ENCODE assay signal across 15 cellular contexts in the genomic region with DNA sequence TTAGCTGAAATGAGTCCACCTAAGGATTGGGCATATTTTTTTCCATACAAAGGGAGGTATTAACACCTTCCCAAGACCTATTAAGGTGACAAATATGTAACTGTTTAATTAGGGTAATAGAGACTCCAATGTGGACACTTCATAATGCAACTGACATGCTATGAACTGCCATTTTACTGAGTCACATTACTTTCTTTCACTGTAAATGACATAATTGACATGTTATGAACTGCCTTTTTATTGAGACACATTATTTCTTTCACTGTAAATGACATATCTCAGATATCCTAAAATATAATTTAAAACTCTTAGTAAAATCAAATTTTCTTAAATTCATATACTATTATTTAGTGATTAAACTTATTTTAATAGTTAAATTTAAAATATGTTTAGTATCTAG.
DNase-seq lines count a peak whose midpoint lies in the region; ATAC-seq, FAIRE-seq and TF ChIP-seq lines count a peak whose summit lies in the region.
"Had no signal": no experiment of that assay in that cellular context is flagged by ENCODE, and none has a peak within 500 bp of the region (broad histone marks: within the 10 kb centered on the region; RNA-seq: fewer than 3 reads in every experiment).

No MANE protein-coding gene starts in this region.

- intact Hi-C loops in heart left ventricle (cut with DNase I), result no loop called here

- peak; percentile 83 for TF ChIP-seq EP300 in neural cell (conservative IDR thresholded peaks at IDR 0.05; ENCODE audit: poor library complexity, severe bottlenecking)

- no peak overlapping the region for H3K4me3 ChIP-seq in neural cell (ENCODE audit: low read length)
- no peak overlapping the region for H3K4me3 ChIP-seq in heart left ventricle
- H3K4me3 ChIP-seq: HAP-1 had no signal

- H4K20me1 ChIP-seq in neural cell (ENCODE audit: insufficient read depth), result no peaks in the 10 kb centered on the region

- no peak for TF ChIP-seq POLR2A in heart left ventricle (IDR thresholded peaks at IDR 0.05)

- H3K4me1 ChIP-seq in heart left ventricle, result no peaks in the 10 kb centered on the region
- H3K4me1 ChIP-seq: HAP-1 had no signal

- no peak overlapping the region for H3K9ac ChIP-seq in neural cell (ENCODE audit: low read length)

- FAIRE-seq in G401.6 (lab: Jason Lieb, UNC) (peak; percentile 15), endometrium (lab: Jason Lieb, UNC) (peak; percentile 35)
- FAIRE-seq: GM19239, H1 had no signal

- ATAC-seq in heart left ventricle, result no peak
- ATAC-seq: CD8-positive, alpha-beta T cell had no signal

- no peak overlapping the region for H2AFZ ChIP-seq in neural cell (ENCODE audit: low read depth, low read length)

- no peaks in the 10 kb centered on the region for H3K9me2 ChIP-seq in neural cell (ENCODE audit: insufficient read depth, low read length)

- TF ChIP-seq CTCF in neural cell (IDR thresholded peaks at IDR 0.05; ENCODE audit: poor library complexity, severe bottlenecking) (no peak), heart left ventricle (IDR thresholded peaks at IDR 0.05) (no peak)

- H3F3A ChIP-seq in neural cell (ENCODE audit: insufficient read depth, low read length, poor library complexity, severe bottlenecking), result no peaks in the 10 kb centered on the region

- H3K9me3 ChIP-seq in neural cell (ENCODE audit: low read length) (no peaks in the 10 kb centered on the region), heart left ventricle (no peaks in the 10 kb centered on the region)
- H3K9me3 ChIP-seq: HAP-1 had no signal

- DNase-seq in NCI-H146 (lab: John Stamatoyannopoulos, UW) (peak; percentile 0), heart left ventricle (no peak), dermis blood vessel endothelial cell (no peak)
- DNase-seq: CD8-positive, alpha-beta T cell; COR-L47; DND-41; GF-D8; HFFc6 had no signal

- H3K27me3 ChIP-seq in neural cell (ENCODE audit: insufficient read depth, low read depth, low read length) (no peaks in the 10 kb centered on the region), heart left ventricle (no peaks in the 10 kb centered on the region)

- H3K27ac ChIP-seq in neural cell (ENCODE audit: low read length) (no peak overlapping the region), heart left ventricle (no peak overlapping the region)
- H3K27ac ChIP-seq: HL-60 had no signal

- no peaks in the 10 kb centered on the region for H3K79me2 ChIP-seq in neural cell (replicated peaks; ENCODE audit: insufficient read depth, low read length)

- H3K36me3 ChIP-seq in neural cell (ENCODE audit: insufficient read depth, low read length) (no peaks in the 10 kb centered on the region), heart left ventricle (no peaks in the 10 kb centered on the region)
- H3K36me3 ChIP-seq: HAP-1 had no signal

- H3K4me2 ChIP-seq in neural cell (ENCODE audit: low read length), result no peak overlapping the region

- TF ChIP-seq RAD21 in neural cell (conservative IDR thresholded peaks at IDR 0.05), result no peak

TF ChIP-seq in neural cell, 6 proteins besides CTCF, POLR2A, EP300 and RAD21:
- TF ChIP-seq MXI1 (conservative IDR thresholded peaks at IDR 0.05; ENCODE audit: poor library complexity, severe bottlenecking) (no peak), POLR2AphosphoS5 (IDR thresholded peaks at IDR 0.05) (peak; percentile 57), SMC3 (conservative IDR thresholded peaks at IDR 0.05; ENCODE audit: poor library complexity) (no peak), TAF1 (IDR thresholded peaks at IDR 0.05; ENCODE audit: low read depth) (no peak), EZH2 (IDR thresholded peaks at IDR 0.05; ENCODE audit: borderline replicate concordance, insufficient read depth, low read length, poor library complexity, severe bottlenecking) (no peak)
- TF ChIP-seq, protein P1, sequence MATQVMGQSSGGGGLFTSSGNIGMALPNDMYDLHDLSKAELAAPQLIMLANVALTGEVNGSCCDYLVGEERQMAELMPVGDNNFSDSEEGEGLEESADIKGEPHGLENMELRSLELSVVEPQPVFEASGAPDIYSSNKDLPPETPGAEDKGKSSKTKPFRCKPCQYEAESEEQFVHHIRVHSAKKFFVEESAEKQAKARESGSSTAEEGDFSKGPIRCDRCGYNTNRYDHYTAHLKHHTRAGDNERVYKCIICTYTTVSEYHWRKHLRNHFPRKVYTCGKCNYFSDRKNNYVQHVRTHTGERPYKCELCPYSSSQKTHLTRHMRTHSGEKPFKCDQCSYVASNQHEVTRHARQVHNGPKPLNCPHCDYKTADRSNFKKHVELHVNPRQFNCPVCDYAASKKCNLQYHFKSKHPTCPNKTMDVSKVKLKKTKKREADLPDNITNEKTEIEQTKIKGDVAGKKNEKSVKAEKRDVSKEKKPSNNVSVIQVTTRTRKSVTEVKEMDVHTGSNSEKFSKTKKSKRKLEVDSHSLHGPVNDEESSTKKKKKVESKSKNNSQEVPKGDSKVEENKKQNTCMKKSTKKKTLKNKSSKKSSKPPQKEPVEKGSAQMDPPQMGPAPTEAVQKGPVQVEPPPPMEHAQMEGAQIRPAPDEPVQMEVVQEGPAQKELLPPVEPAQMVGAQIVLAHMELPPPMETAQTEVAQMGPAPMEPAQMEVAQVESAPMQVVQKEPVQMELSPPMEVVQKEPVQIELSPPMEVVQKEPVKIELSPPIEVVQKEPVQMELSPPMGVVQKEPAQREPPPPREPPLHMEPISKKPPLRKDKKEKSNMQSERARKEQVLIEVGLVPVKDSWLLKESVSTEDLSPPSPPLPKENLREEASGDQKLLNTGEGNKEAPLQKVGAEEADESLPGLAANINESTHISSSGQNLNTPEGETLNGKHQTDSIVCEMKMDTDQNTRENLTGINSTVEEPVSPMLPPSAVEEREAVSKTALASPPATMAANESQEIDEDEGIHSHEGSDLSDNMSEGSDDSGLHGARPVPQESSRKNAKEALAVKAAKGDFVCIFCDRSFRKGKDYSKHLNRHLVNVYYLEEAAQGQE (IDR thresholded peaks at IDR 0.05; ENCODE audit: borderline replicate concordance), result no peak
